In genomic region chr11:83193315-83194283, GRCh38 we compare ENCODE assay signal across 1 cellular context.
TF ChIP-seq lines count a peak whose summit lies in the region.

Gene ANKRD42 (plus strand): TSS chr11:83193712. CDS start chr11:83194671, 959 bp downstream.

TF ChIP-seq in HepG2, 621 proteins besides CTCF, POLR2A, EP300 and RAD21 (continued from another document and continues in another):
- TF ChIP-seq RBAK (CRISPR knock-in tag; IDR thresholded peaks at IDR 0.05) (no peak), ARID4A (CRISPR knock-in tag; IDR thresholded peaks at IDR 0.05; ENCODE audit: borderline replicate concordance) (peak; percentile 99), SALL2 (CRISPR knock-in tag; IDR thresholded peaks at IDR 0.05) (peak; percentile 54; the same call in 1 of the 2 replicates), RELA (CRISPR knock-in tag; IDR thresholded peaks at IDR 0.05) (0 out of 2 replicates have a peak, but pooled peaks have one; percentile 41), ZNF619 (CRISPR knock-in tag; IDR thresholded peaks at IDR 0.05) (0 out of 2 replicates have a peak, but pooled peaks have one; percentile 7), TEF (CRISPR knock-in tag; IDR thresholded peaks at IDR 0.05) (no peak), NCOA5 (CRISPR knock-in tag; IDR thresholded peaks at IDR 0.05) (no peak), IRF2 (CRISPR knock-in tag; IDR thresholded peaks at IDR 0.05) (peak; percentile 86; the same call in 1 of the 2 replicates), ZNF326 (CRISPR knock-in tag; IDR thresholded peaks at IDR 0.05; ENCODE audit: borderline replicate concordance) (no peak), TRIM22 (IDR thresholded peaks at IDR 0.05) (no peak), BHLHE40 (IDR thresholded peaks at IDR 0.05; ENCODE audit: low read length) (no peak; the same call in 1 of the 2 replicates), KIAA2018 (CRISPR knock-in tag; IDR thresholded peaks at IDR 0.05; ENCODE audit: borderline replicate concordance) (no peak), ZSCAN25 (CRISPR knock-in tag; IDR thresholded peaks at IDR 0.05) (no peak), ZBTB44 (CRISPR knock-in tag; IDR thresholded peaks at IDR 0.05) (peak; percentile 26; the same call in 1 of the 2 replicates), RNF2 (conservative IDR thresholded peaks at IDR 0.05; ENCODE audit: low read depth) (no peak), ZNF562 (CRISPR knock-in tag; IDR thresholded peaks at IDR 0.05; ENCODE audit: borderline replicate concordance) (no peak), ZNF34 (CRISPR knock-in tag; IDR thresholded peaks at IDR 0.05; ENCODE audit: borderline replicate concordance) (no peak), PLRG1 (conservative IDR thresholded peaks at IDR 0.05) (no peak), FOXP1 (IDR thresholded peaks at IDR 0.05) (no peak), FOXP1 (CRISPR knock-in tag; IDR thresholded peaks at IDR 0.05) (no peak), MAF1 (CRISPR knock-in tag; IDR thresholded peaks at IDR 0.05; ENCODE audit: borderline replicate concordance) (peak; percentile 39; the same call in 1 of the 2 replicates), KLF11 (CRISPR knock-in tag; IDR thresholded peaks at IDR 0.05) (no peak), EEA1 (CRISPR knock-in tag; IDR thresholded peaks at IDR 0.05; ENCODE audit: borderline replicate concordance) (no peak), ZNF292 (CRISPR knock-in tag; IDR thresholded peaks at IDR 0.05; ENCODE audit: borderline replicate concordance, low read depth) (no peak; the same call in none of the 2 replicates), SNRNP70 (IDR thresholded peaks at IDR 0.05; ENCODE audit: low read depth, low read length) (no peak), ZNF777 (CRISPR knock-in tag; IDR thresholded peaks at IDR 0.05) (no peak; the same call in 1 of the 2 replicates), ARNT (IDR thresholded peaks at IDR 0.05) (no peak), LBX2 (CRISPR knock-in tag; IDR thresholded peaks at IDR 0.05; ENCODE audit: borderline replicate concordance) (no peak), ASH2L (IDR thresholded peaks at IDR 0.05; ENCODE audit: insufficient read length, low read depth, low read length) (peak; percentile 98), TEAD2 (CRISPR knock-in tag; IDR thresholded peaks at IDR 0.05) (no peak), KLF13 (CRISPR knock-in tag; IDR thresholded peaks at IDR 0.05) (no peak), ATRX (CRISPR knock-in tag; IDR thresholded peaks at IDR 0.05; ENCODE audit: borderline replicate concordance) (no peak), PPARG (CRISPR knock-in tag; conservative IDR thresholded peaks at IDR 0.05) (peak; percentile 48; the same call in 1 of the 2 replicates), GPN1 (CRISPR knock-in tag; IDR thresholded peaks at IDR 0.05; ENCODE audit: borderline replicate concordance) (no peak), TFDP2 (CRISPR knock-in tag; IDR thresholded peaks at IDR 0.05) (no peak), ZZZ3 (CRISPR knock-in tag; IDR thresholded peaks at IDR 0.05; ENCODE audit: borderline replicate concordance) (no peak), MED8 (CRISPR knock-in tag; IDR thresholded peaks at IDR 0.05; ENCODE audit: insufficient replicate concordance) (peak; percentile 53), ZNF792 (CRISPR knock-in tag; IDR thresholded peaks at IDR 0.05) (no peak), ZFYVE20 (CRISPR knock-in tag; IDR thresholded peaks at IDR 0.05; ENCODE audit: borderline replicate concordance, low read depth) (no peak), SOX5 (CRISPR knock-in tag; IDR thresholded peaks at IDR 0.05; ENCODE audit: borderline replicate concordance) (no peak), DR1 (CRISPR knock-in tag; IDR thresholded peaks at IDR 0.05) (no peak; the same call in none of the 2 replicates), HOXA7 (CRISPR knock-in tag; IDR thresholded peaks at IDR 0.05) (no peak), MEIS2 (CRISPR knock-in tag; IDR thresholded peaks at IDR 0.05) (no peak), FOXC1 (CRISPR knock-in tag; IDR thresholded peaks at IDR 0.05; ENCODE audit: borderline replicate concordance) (no peak; the same call in 1 of the 2 replicates), MTF1 (CRISPR knock-in tag; IDR thresholded peaks at IDR 0.05) (no peak), HOMEZ (CRISPR knock-in tag; IDR thresholded peaks at IDR 0.05; ENCODE audit: low read depth) (no peak), PCBP1 (IDR thresholded peaks at IDR 0.05; ENCODE audit: borderline replicate concordance, low read depth, low read length) (no peak), ZNF616 (CRISPR knock-in tag; IDR thresholded peaks at IDR 0.05; ENCODE audit: low read depth) (no peak), ZNF33B (CRISPR knock-in tag; IDR thresholded peaks at IDR 0.05) (0 out of 2 replicates have a peak, but pooled peaks have one; percentile 26), AGO1 (IDR thresholded peaks at IDR 0.05; ENCODE audit: low read depth, low read length, poor library complexity, severe bottlenecking) (no peak)
